ENCODE assay signal across 8 cellular contexts in the genomic region with DNA sequence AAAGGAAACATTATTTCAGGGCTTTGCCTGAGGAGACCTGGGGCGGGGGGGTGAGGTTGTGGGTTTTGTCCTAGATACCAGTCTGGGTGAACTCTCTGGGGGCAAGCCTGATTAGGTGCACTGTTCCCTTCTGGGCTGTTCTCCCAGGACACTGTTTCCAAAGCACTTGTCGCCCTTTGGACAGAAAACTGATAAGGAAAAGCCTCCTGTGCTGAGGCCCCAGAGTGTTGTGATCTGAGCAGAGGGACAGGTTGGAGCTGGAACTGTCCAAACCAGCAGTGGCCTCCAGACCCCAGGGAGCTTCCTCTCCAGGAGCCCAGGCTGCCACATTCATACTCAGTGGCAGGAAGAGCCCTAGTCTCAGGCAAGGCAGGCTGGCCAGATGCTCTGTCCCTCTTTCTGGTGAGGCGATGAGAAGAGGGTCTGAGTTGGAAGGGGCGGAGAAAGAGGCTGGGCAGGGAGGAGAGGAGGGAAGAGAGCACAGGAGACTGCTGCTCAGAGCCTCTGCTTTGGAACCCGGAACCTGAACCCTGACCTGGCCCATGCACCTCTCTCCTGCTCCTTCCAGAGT. TPM values are rescaled to one million over a fixed set of nuclear protein-coding genes. Genes with fewer than 3 reads are reported as not detected.
DNase-seq lines count a peak whose midpoint lies in the region; ATAC-seq, FAIRE-seq and TF ChIP-seq lines count a peak whose summit lies in the region.

No MANE protein-coding gene starts in this region.

- no peaks in the 10 kb centered on the region for H3K9me3 Mint-ChIP-seq in H9

- no peak overlapping the region for H2AFZ ChIP-seq in H9 (ENCODE audit: low read length)

- DNase-seq in A549 (ENCODE audit: low read depth in 1 of 2, low spot score in 1 of 2) (peak in 1 of 2 experiments; percentile 23), H9 (peak; percentile 71), mucosa of descending colon (no peak), NCI-H2227 (lab: John Stamatoyannopoulos, UW; ENCODE audit: unreplicated experiment) (no peak), foreskin keratinocyte (no peak), Kasumi-1 (lab: John Stamatoyannopoulos, UW) (no peak)

- FAIRE-seq in A549 (lab: Jason Lieb, UNC): no peak

- H2BK5ac ChIP-seq in H9 (ENCODE audit: insufficient read length, low read length): no peak overlapping the region

- TF ChIP-seq RAD21 in A549 (conservative IDR thresholded peaks at IDR 0.05 in 1 of 2, IDR thresholded peaks at IDR 0.05 in 1 of 2): no peak

- H3K27me3 ChIP-seq in H9 (ENCODE audit: insufficient read depth, low read length): peaks cover 22% of the 10 kb centered on the region; the same call in 1 of the 2 replicates
- H3K27me3 ChIP-seq in duodenal mucosa (ENCODE audit: control insufficient read depth in 1 of 2, insufficient read depth in 2 of 2, low read length in 2 of 2): peaks cover 16 to 25% of the 10 kb centered on the region in 2 donors
- H3K27me3 ChIP-seq in foreskin keratinocyte: peaks cover 90% of the 10 kb centered on the region

- no peak overlapping the region for H4K5ac ChIP-seq in H9 (ENCODE audit: insufficient read length, low read depth, low read length)

- H3K18ac ChIP-seq in H9 (ENCODE audit: insufficient read length, low read depth, low read length): no peak overlapping the region

- no peak for TF ChIP-seq EP300 in A549 (IDR thresholded peaks at IDR 0.05)

- H3K27ac Mint-ChIP-seq in H9: no peak overlapping the region

- H3K9ac ChIP-seq in H9 (ENCODE audit: extremely low read depth, insufficient read length, low read length) (no peak overlapping the region), duodenal mucosa (ENCODE audit: low read depth in 1 of 2, low read length in 2 of 2) (peak overlapping the region; percentile 40 to 43)

- H3K27ac ChIP-seq in A549 (no peak overlapping the region), H9 (ENCODE audit: insufficient read length, low read depth, low read length) (no peak overlapping the region), duodenal mucosa (ENCODE audit: low read depth, low read length) (no peak overlapping the region), foreskin keratinocyte (no peak overlapping the region)

- H2BK120ac ChIP-seq in H9 (ENCODE audit: low read depth, low read length, poor library complexity, severe bottlenecking): no peak overlapping the region

- no peak overlapping the region for H4K91ac ChIP-seq in H9 (ENCODE audit: insufficient read length, low read depth, low read length)

- H3K14ac ChIP-seq in H9 (ENCODE audit: insufficient read depth, low read length): no peak overlapping the region

- H4K20me1 ChIP-seq in H9 (ENCODE audit: control insufficient read depth, insufficient read depth, insufficient read length): no peaks in the 10 kb centered on the region

- no peak overlapping the region for H3T11ph ChIP-seq in H9 (ENCODE audit: low read length)

- peak; percentile 25 to 44; a peak in 5 of 6 replicates for ATAC-seq in A549
- ATAC-seq in mucosa of descending colon: peak; percentile 34
- ATAC-seq in HG02571 (IDR thresholded peaks at IDR 0.05; ENCODE audit: unreplicated experiment): no peak
- ATAC-seq in foreskin keratinocyte: no peak

- no peak overlapping the region for H2AK5ac ChIP-seq in H9 (ENCODE audit: insufficient read length, low read length)

- H3K36me3 Mint-ChIP-seq in H9 (ENCODE audit: insufficient read depth in 1 of 3, low read depth in 3 of 3): peaks cover 0 to 3% (median 0%) of the 10 kb centered on the region in 3 experiments; a peak in 2 of 7 replicates

- no peak overlapping the region for H3K4ac ChIP-seq in H9 (ENCODE audit: low read depth, low read length)

- no peak overlapping the region for H3K23ac ChIP-seq in H9 (ENCODE audit: insufficient read length, low read depth, low read length)

- no peak for TF ChIP-seq CTCF in A549 (IDR thresholded peaks at IDR 0.05)
- no peak for TF ChIP-seq CTCF in H9 (conservative IDR thresholded peaks at IDR 0.05)
- no peak for TF ChIP-seq CTCF in mucosa of descending colon (IDR thresholded peaks at IDR 0.05)
- no peak for TF ChIP-seq CTCF in foreskin keratinocyte (conservative IDR thresholded peaks at IDR 0.05)

- POLR2A ChIA-PET in A549 (lab: Yijun Ruan, JAX): no interaction called here

- H3K27me3 Mint-ChIP-seq in H9 (ENCODE audit: low read depth): peaks cover 61% of the 10 kb centered on the region

- no peaks in the 10 kb centered on the region for H3K79me1 ChIP-seq in H9 (ENCODE audit: insufficient read depth, low read depth, low read length, poor library complexity, severe bottlenecking)

- H2BK15ac ChIP-seq in H9 (ENCODE audit: low read depth, low read length): no peak overlapping the region

- H4K8ac ChIP-seq in H9 (replicated peaks; ENCODE audit: insufficient read length, low read depth, low read length): no peak overlapping the region

- H2BK12ac ChIP-seq in H9 (ENCODE audit: insufficient read length, low read depth, low read length): no peak overlapping the region

- no peaks in the 10 kb centered on the region for H3K79me2 ChIP-seq in H9 (ENCODE audit: insufficient read depth, low read length)

- H3K4me2 ChIP-seq in A549 (peak overlapping the region; percentile 99), H9 (ENCODE audit: insufficient read depth, insufficient read length, low read length) (peak overlapping the region; percentile 65)

- H3K4me1 Mint-ChIP-seq in H9: peaks cover 19 to 25% of the 10 kb centered on the region in 2 experiments

- H3K36me3 ChIP-seq in duodenal mucosa (ENCODE audit: control insufficient read depth in 1 of 2, insufficient read depth in 2 of 2, low read length in 2 of 2) (no peaks in the 10 kb centered on the region), mucosa of descending colon (ENCODE audit: low read depth) (no peaks in the 10 kb centered on the region)

- H3K56ac ChIP-seq in H9 (ENCODE audit: insufficient read length, low read depth, low read length): no peak overlapping the region

- peaks cover 3% of the 10 kb centered on the region; the same call in 1 of the 3 replicates for H3K4me1 ChIP-seq in A549
- no peaks in the 10 kb centered on the region; the same call in 1 of the 2 replicates for H3K4me1 ChIP-seq in H9 (ENCODE audit: insufficient read depth, low read length)
- peaks cover 10 to 21% of the 10 kb centered on the region in 2 donors for H3K4me1 ChIP-seq in duodenal mucosa (ENCODE audit: control insufficient read depth in 1 of 2, insufficient read depth in 2 of 2, low read length in 2 of 2)
- peaks cover 24% of the 10 kb centered on the region for H3K4me1 ChIP-seq in mucosa of descending colon (ENCODE audit: low read depth)
- no peaks in the 10 kb centered on the region for H3K4me1 ChIP-seq in foreskin keratinocyte

- TF ChIP-seq POLR2A in A549 (IDR thresholded peaks at IDR 0.05; ENCODE audit: low read length): no peak

- no peak overlapping the region; the same call in 2 of the 3 replicates for H3K4me3 ChIP-seq in A549
- peak overlapping the region; percentile 61 to 70 for H3K4me3 ChIP-seq in duodenal mucosa (ENCODE audit: low read depth in 1 of 2, low read length in 2 of 2)
- H3K4me3 ChIP-seq in mucosa of descending colon: no peak overlapping the region

- H3K4me3 Mint-ChIP-seq in H9: peak overlapping the region; percentile 74 to 91

- H2BK20ac ChIP-seq in H9 (ENCODE audit: low read depth, low read length, poor library complexity, severe bottlenecking): no peak overlapping the region

- H3K9me3 ChIP-seq in A549: no peaks in the 10 kb centered on the region
- no peaks in the 10 kb centered on the region for H3K9me3 ChIP-seq in H9 (ENCODE audit: control insufficient read depth, low read depth, low read length)
- H3K9me3 ChIP-seq in duodenal mucosa (ENCODE audit: control insufficient read depth in 1 of 2, low read length in 2 of 2): no peaks in the 10 kb centered on the region
- H3K9me3 ChIP-seq in mucosa of descending colon: no peaks in the 10 kb centered on the region

- peaks cover 20% of the 10 kb centered on the region for H3K23me2 ChIP-seq in H9 (ENCODE audit: insufficient read length, low read depth, low read length, poor library complexity, severe bottlenecking)

- CTCF ChIA-PET in A549 (lab: Yijun Ruan, JAX): interaction anchor here (0.6 to 6.6 kb wide), 32 partner anchors 8 to 287 kb away, joined by 3 to 45 read pairs (median 4); no protein-coding TSS in a partner anchor

- intact Hi-C loops in mucosa of descending colon (cut with DNase I, micrococcal nuclease): no loop called here

- 45% methylated on average over 5 of the region's 5 CpGs for WGBS in A549 (ENCODE audit: missing lambda C conversion rate)
- no CpG with 5 or more reads among the region's 5 CpGs for WGBS in H9 (ENCODE audit: extremely low coverage, insufficient read length, low lambda C conversion rate)

TF ChIP-seq in A549, 52 proteins besides CTCF, POLR2A, EP300 and RAD21 (continues in another document):
- TF ChIP-seq ZC3H11A (IDR thresholded peaks at IDR 0.05) (no peak), EHMT2 (IDR thresholded peaks at IDR 0.05; ENCODE audit: low read depth) (no peak), FOSL2 (IDR thresholded peaks at IDR 0.05) (no peak), FOSL2 (CRISPR knock-in tag; IDR thresholded peaks at IDR 0.05) (no peak), NPAS2 (CRISPR knock-in tag; IDR thresholded peaks at IDR 0.05; ENCODE audit: borderline replicate concordance) (no peak), JUN (IDR thresholded peaks at IDR 0.05) (no peak), MAZ (IDR thresholded peaks at IDR 0.05; ENCODE audit: borderline replicate concordance, low read depth, low read length) (no peak), MYC (IDR thresholded peaks at IDR 0.05; ENCODE audit: borderline replicate concordance, low read length) (no peak), POLR2AphosphoS2 (conservative IDR thresholded peaks at IDR 0.05; ENCODE audit: low read length) (no peak), HOXB13 (CRISPR knock-in tag; IDR thresholded peaks at IDR 0.05; ENCODE audit: low read depth) (no peak), ZNF302 (CRISPR knock-in tag; IDR thresholded peaks at IDR 0.05) (no peak)

RNA-seq across cellular contexts. Expression of gene GALNT16, which starts 1.9 kb away (rescaled TPM):
- polyA plus RNA-seq in A549 (2011; rRNA removed) (2.3 and 2.8 TPM in 2 replicates), A549 (2017; fragmentation: RNase III; extraction: RNeasy Plus Mini Kit Qiagen cat#74134 plus additional on column Dnase treatment) (2.6 to 3.9 TPM (median 3.4 TPM) in 3 replicates), foreskin keratinocyte (not detected in 2 replicates)
- polyA plus RNA-seq in A549 (2012; cell fraction: cytosol; rRNA removed): 4.8 and 5.7 TPM in 2 replicates
- polyA plus RNA-seq in A549 (2012; cell fraction: nucleus; rRNA removed): 12.0 and 12.7 TPM in 2 replicates
- polyA minus RNA-seq in A549 (2011; rRNA and poly(A)+ RNA removed): 2.2 and 6.4 TPM in 2 replicates
- total RNA-seq in H9 (2021) (2.3 and 3.0 TPM in 2 replicates), mucosa of descending colon (1 to 10 TPM in 2 of 3 donors, under 1 TPM in 1; 0.87 to 6.4 (median 1.8) TPM), foreskin keratinocyte (not detected in 2 replicates)

Comparison
In these comparisons a context has a peak if more than half of its experiments do, and no peak if none do; other contexts are left out.
1. ATAC-seq: peak in A549 (2 of 2) and mucosa of descending colon (single experiment); none in HG02571 (single experiment) and foreskin keratinocyte (single experiment).
2. H3K4me3 ChIP-seq: peak in duodenal mucosa (2 of 2); none in A549 (single experiment) and mucosa of descending colon (single experiment).